ENCODE assay signal across 8 cellular contexts in genomic region chr22:36775966-36776669, GRCh38. TPM values are rescaled to one million over a fixed set of nuclear protein-coding genes. Genes with fewer than 3 reads are reported as not detected.
A peak's percentile ranks its signal among the peaks of the same experiment; 100 is the strongest.
DNase-seq lines count a peak whose midpoint lies in the region; ATAC-seq, FAIRE-seq and TF ChIP-seq lines count a peak whose summit lies in the region.

IFT27 (minus strand) TSS chr22:36776119; CDS start chr22:36775707, 412 bp downstream.

- peaks cover 23% of the 10 kb centered on the region for H3K36me3 Mint-ChIP-seq in nephron progenitor cell (ENCODE audit: low read depth)

- peaks cover 32% of the 10 kb centered on the region for H3K27me3 Mint-ChIP-seq in nephron progenitor cell (ENCODE audit: low read depth, poor library complexity)
- no peaks in the 10 kb centered on the region for H3K27me3 Mint-ChIP-seq in stimulated activated naive CD8-positive, alpha-beta T cell treated with anti-CD3 and anti-CD28 coated beads, Interleukin-15, amount 100 ng/mL, for 72 hours

- peaks cover 32% of the 10 kb centered on the region for H3K9me3 Mint-ChIP-seq in nephron progenitor cell
- H3K9me3 Mint-ChIP-seq in stimulated activated naive CD8-positive, alpha-beta T cell treated with anti-CD3 and anti-CD28 coated beads, Interleukin-15, amount 100 ng/mL, for 72 hours = no peaks in the 10 kb centered on the region

- peak within 1 kb of the TSS; percentile 52 for H3K27ac Mint-ChIP-seq in nephron progenitor cell
- peak within 1 kb of the TSS; percentile 95 to 96 for H3K27ac Mint-ChIP-seq in stimulated activated naive CD8-positive, alpha-beta T cell treated with anti-CD3 and anti-CD28 coated beads, Interleukin-15, amount 100 ng/mL, for 72 hours

- ATAC-seq in stimulated activated naive CD8-positive, alpha-beta T cell treated with anti-CD3 and anti-CD28 coated beads, Interleukin-15, amount 100 ng/mL, for 72 hours = peak; percentile 96

- peak; percentile 96 for FAIRE-seq in H54 (lab: Jason Lieb, UNC)

- DNase-seq in ELF-1 (ENCODE audit: low read depth, low spot score) (peak; percentile 100), H54 (ENCODE audit: insufficient read length, low spot score) (peak; percentile 91), M059J (ENCODE audit: low read depth) (peak; percentile 99), SIG-M5 (lab: John Stamatoyannopoulos, UW) (peak; percentile 91), activated gamma-delta T cell (lab: John Stamatoyannopoulos, UW) (peak; percentile 79), fibroblast of the conjunctiva (ENCODE audit: low read depth) (peak; percentile 100), nephron progenitor cell (peak; percentile 94)
- DNase-seq in stimulated activated naive CD8-positive, alpha-beta T cell treated with anti-CD3 and anti-CD28 coated beads, Interleukin-15, amount 100 ng/mL, for 72 hours = peak; percentile 96 to 99

- H3K4me1 Mint-ChIP-seq in nephron progenitor cell = peaks cover 37% of the 10 kb centered on the region
- peaks cover 41% of the 10 kb centered on the region for H3K4me1 Mint-ChIP-seq in stimulated activated naive CD8-positive, alpha-beta T cell treated with anti-CD3 and anti-CD28 coated beads, Interleukin-15, amount 100 ng/mL, for 72 hours

- peak; percentile 61 for TF ChIP-seq POLR2A in H54 (IDR thresholded peaks at IDR 0.05; ENCODE audit: low read depth, low read length)

- peak within 1 kb of the TSS; percentile 91 for H3K4me3 Mint-ChIP-seq in nephron progenitor cell
- H3K4me3 Mint-ChIP-seq in stimulated activated naive CD8-positive, alpha-beta T cell treated with anti-CD3 and anti-CD28 coated beads, Interleukin-15, amount 100 ng/mL, for 72 hours = peak within 1 kb of the TSS; percentile 82 to 93

- no peak for TF ChIP-seq CTCF in nephron progenitor cell (IDR thresholded peaks at IDR 0.05)

RNA-seq across cellular contexts. Expression of gene IFT27, which starts in this region (rescaled TPM):
- 14.9 and 19.7 TPM in 2 replicates for total RNA-seq in M059J (2014; rRNA removed; shearing (Covaris generic))

Comparison
In these comparisons a context has a peak if more than half of its experiments do, and no peak if none do; other contexts are left out.
1. Peak in every context shown above with its lines: DNase-seq and ATAC-seq.